8 cellular contexts compared by ENCODE assay signal in the genomic region with DNA sequence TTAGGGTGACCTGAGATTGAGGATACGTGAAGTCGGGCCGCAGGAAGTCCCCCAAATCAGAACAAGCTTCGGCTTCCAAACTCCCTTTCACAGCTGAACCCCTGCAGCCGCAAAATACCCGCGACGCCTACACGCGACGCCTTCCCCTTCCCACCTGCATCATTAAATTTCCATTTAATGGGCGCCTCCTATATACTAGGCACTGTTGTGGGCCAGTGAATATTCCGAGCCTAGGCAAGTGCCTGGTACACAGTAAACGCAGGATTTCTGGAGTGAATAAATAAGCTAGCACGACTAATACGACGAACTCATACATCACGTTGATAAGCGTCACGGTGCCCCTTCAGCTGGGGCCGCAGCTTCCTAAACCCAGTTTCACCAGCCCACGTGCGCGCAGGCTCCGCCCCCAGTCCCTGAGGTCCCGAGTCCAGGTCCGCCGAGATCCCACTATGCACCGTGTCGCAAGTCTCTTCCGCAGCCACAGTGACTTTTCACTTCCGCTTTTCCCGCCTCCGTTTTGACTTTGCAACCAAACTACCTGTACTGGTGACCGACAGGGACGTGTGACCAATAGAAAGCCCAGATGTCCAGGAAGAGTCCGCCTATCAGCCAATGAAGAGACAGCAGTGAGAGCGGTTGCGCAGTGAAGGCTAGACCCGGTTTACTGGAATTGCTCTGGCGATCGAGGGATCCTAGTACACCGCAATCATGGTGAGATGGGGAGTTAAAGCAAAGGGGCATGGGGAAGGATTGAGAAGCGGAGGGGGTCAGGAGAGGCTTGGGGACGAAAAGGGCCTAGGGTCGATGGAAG. TPM values are rescaled to one million over a fixed set of nuclear protein-coding genes. Genes with fewer than 3 reads are reported as not detected.
A peak's percentile ranks its signal among the peaks of the same experiment; 100 is the strongest.
DNase-seq lines count a peak whose midpoint lies in the region; ATAC-seq, FAIRE-seq and TF ChIP-seq lines count a peak whose summit lies in the region.

A gene (plus strand): TSS at position 623 of the 811 bp plus-strand sequence. CDS start 86 bp downstream, at position 709.

- peak within 1 kb of the TSS; percentile 97 for H3K4me3 Mint-ChIP-seq in WTC11

- H3K79me2 ChIP-seq in smooth muscle cell (ENCODE audit: low read depth), result peaks cover 28% of the 10 kb centered on the region

- peak; percentile 90 for ATAC-seq in GM19023 (IDR thresholded peaks at IDR 0.05; ENCODE audit: unreplicated experiment)
- ATAC-seq in HG03196 (IDR thresholded peaks at IDR 0.05; ENCODE audit: unreplicated experiment), result peak; percentile 69
- ATAC-seq in WTC11, result peak; percentile 76

- H3K4me1 Mint-ChIP-seq in WTC11, result peaks cover 16% of the 10 kb centered on the region

- H3K27me3 ChIP-seq in bronchial epithelial cell (ENCODE audit: control insufficient read depth, insufficient read depth, low read length) (no peaks in the 10 kb centered on the region), smooth muscle cell (ENCODE audit: low read depth) (peaks cover 6% of the 10 kb centered on the region)

- H3K27ac Mint-ChIP-seq in WTC11, result peak within 1 kb of the TSS; percentile 96

- H4K20me1 ChIP-seq in smooth muscle cell (ENCODE audit: low read depth), result peaks cover under 1% of the 10 kb centered on the region

- POLR2A ChIA-PET in WTC11 (lab: Charles Lee), result interaction anchor here (0.5 to 1.0 kb wide), 4 partner anchors 101 to 344 kb away, joined by 3 read pairs; a partner anchor contains a TSS

- peaks cover 20% of the 10 kb centered on the region for H3K4me1 ChIP-seq in smooth muscle cell (ENCODE audit: low read depth)

- WGBS in smooth muscle cell (ENCODE audit: low lambda C conversion rate), result under 1% methylated on average over 46 of the region's 46 CpGs

- H3K9ac ChIP-seq in smooth muscle cell (ENCODE audit: low read depth), result peak within 1 kb of the TSS; percentile 70

- no peaks in the 10 kb centered on the region for H3K9me3 ChIP-seq in smooth muscle cell (replicated peaks; ENCODE audit: low read depth)

- H3K27ac ChIP-seq in smooth muscle cell (ENCODE audit: low read depth), result peak within 1 kb of the TSS; percentile 38

- DNase-seq in AG08396 (ENCODE audit: low spot score) (peak; percentile 95), NCI-H226 (peak; percentile 99), WTC11 (ENCODE audit: low spot score) (peak; percentile 93), bronchial epithelial cell (ENCODE audit: low read depth) (peak; percentile 99), iPS-NIHi7 (ENCODE audit: extremely low spot score) (peak; percentile 98), smooth muscle cell (lab: John Stamatoyannopoulos, UW; ENCODE audit: unreplicated experiment) (peak; percentile 75)

- CTCF ChIA-PET in WTC11 (lab: Charles Lee), result interaction anchor here (0.9 to 4.4 kb wide), 7 partner anchors 10 to 422 kb away, joined by 3 to 45 read pairs (median 4); no protein-coding TSS in a partner anchor

- H2AFZ ChIP-seq in smooth muscle cell (ENCODE audit: low read depth), result peak within 1 kb of the TSS; percentile 68

- H3K9me3 Mint-ChIP-seq in WTC11, result no peaks in the 10 kb centered on the region

- peak within 1 kb of the TSS; percentile 98 for H3K4me2 ChIP-seq in smooth muscle cell

- H3K36me3 ChIP-seq in bronchial epithelial cell (ENCODE audit: control insufficient read depth, insufficient read depth, low read length) (peaks cover 10% of the 10 kb centered on the region), smooth muscle cell (ENCODE audit: low read depth) (no peaks in the 10 kb centered on the region)

- peak within 1 kb of the TSS; percentile 75 for H3K4me3 ChIP-seq in bronchial epithelial cell (ENCODE audit: low read depth, low read length)
- peak within 1 kb of the TSS; percentile 72 for H3K4me3 ChIP-seq in smooth muscle cell

- no peak for TF ChIP-seq CTCF in WTC11 (IDR thresholded peaks at IDR 0.05)
- no peak for TF ChIP-seq CTCF in bronchial epithelial cell (IDR thresholded peaks at IDR 0.05; ENCODE audit: insufficient read depth, low read length, severe bottlenecking)
- TF ChIP-seq CTCF in smooth muscle cell (IDR thresholded peaks at IDR 0.05; ENCODE audit: borderline replicate concordance, insufficient read depth, poor library complexity, severe bottlenecking), result no peak

- peaks cover 2% of the 10 kb centered on the region for H3K27me3 Mint-ChIP-seq in WTC11 (ENCODE audit: low read depth)

- H3K36me3 Mint-ChIP-seq in WTC11, result peaks cover 23% of the 10 kb centered on the region

- no peak for FAIRE-seq in bronchial epithelial cell (lab: Jason Lieb, UNC)

- peaks cover 11% of the 10 kb centered on the region for H3F3A ChIP-seq in smooth muscle cell (ENCODE audit: low read depth)

TF ChIP-seq in WTC11, 78 proteins besides CTCF, POLR2A, EP300 and RAD21 (continues in another document):
- TF ChIP-seq, protein P1, sequence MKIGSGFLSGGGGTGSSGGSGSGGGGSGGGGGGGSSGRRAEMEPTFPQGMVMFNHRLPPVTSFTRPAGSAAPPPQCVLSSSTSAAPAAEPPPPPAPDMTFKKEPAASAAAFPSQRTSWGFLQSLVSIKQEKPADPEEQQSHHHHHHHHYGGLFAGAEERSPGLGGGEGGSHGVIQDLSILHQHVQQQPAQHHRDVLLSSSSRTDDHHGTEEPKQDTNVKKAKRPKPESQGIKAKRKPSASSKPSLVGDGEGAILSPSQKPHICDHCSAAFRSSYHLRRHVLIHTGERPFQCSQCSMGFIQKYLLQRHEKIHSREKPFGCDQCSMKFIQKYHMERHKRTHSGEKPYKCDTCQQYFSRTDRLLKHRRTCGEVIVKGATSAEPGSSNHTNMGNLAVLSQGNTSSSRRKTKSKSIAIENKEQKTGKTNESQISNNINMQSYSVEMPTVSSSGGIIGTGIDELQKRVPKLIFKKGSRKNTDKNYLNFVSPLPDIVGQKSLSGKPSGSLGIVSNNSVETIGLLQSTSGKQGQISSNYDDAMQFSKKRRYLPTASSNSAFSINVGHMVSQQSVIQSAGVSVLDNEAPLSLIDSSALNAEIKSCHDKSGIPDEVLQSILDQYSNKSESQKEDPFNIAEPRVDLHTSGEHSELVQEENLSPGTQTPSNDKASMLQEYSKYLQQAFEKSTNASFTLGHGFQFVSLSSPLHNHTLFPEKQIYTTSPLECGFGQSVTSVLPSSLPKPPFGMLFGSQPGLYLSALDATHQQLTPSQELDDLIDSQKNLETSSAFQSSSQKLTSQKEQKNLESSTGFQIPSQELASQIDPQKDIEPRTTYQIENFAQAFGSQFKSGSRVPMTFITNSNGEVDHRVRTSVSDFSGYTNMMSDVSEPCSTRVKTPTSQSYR (CRISPR knock-in tag; IDR thresholded peaks at IDR 0.05), result no peak
- TF ChIP-seq, protein P2, sequence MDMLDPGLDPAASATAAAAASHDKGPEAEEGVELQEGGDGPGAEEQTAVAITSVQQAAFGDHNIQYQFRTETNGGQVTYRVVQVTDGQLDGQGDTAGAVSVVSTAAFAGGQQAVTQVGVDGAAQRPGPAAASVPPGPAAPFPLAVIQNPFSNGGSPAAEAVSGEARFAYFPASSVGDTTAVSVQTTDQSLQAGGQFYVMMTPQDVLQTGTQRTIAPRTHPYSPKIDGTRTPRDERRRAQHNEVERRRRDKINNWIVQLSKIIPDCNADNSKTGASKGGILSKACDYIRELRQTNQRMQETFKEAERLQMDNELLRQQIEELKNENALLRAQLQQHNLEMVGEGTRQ (CRISPR knock-in tag; IDR thresholded peaks at IDR 0.05), result peak; percentile 86
- TF ChIP-seq IRF2 (CRISPR knock-in tag; IDR thresholded peaks at IDR 0.05; ENCODE audit: borderline replicate concordance, low read depth), result no peak
- no peak for TF ChIP-seq MXD4 (CRISPR knock-in tag; IDR thresholded peaks at IDR 0.05; ENCODE audit: borderline replicate concordance)
- no peak for TF ChIP-seq TP53 (CRISPR knock-in tag; IDR thresholded peaks at IDR 0.05)
- TF ChIP-seq, protein P3, sequence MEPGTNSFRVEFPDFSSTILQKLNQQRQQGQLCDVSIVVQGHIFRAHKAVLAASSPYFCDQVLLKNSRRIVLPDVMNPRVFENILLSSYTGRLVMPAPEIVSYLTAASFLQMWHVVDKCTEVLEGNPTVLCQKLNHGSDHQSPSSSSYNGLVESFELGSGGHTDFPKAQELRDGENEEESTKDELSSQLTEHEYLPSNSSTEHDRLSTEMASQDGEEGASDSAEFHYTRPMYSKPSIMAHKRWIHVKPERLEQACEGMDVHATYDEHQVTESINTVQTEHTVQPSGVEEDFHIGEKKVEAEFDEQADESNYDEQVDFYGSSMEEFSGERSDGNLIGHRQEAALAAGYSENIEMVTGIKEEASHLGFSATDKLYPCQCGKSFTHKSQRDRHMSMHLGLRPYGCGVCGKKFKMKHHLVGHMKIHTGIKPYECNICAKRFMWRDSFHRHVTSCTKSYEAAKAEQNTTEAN (CRISPR knock-in tag; IDR thresholded peaks at IDR 0.05), result 0 out of 2 replicates have a peak, but pooled peaks have one; percentile 32
- peak; percentile 80 for TF ChIP-seq CREM (CRISPR knock-in tag; IDR thresholded peaks at IDR 0.05)
- TF ChIP-seq, protein P4, sequence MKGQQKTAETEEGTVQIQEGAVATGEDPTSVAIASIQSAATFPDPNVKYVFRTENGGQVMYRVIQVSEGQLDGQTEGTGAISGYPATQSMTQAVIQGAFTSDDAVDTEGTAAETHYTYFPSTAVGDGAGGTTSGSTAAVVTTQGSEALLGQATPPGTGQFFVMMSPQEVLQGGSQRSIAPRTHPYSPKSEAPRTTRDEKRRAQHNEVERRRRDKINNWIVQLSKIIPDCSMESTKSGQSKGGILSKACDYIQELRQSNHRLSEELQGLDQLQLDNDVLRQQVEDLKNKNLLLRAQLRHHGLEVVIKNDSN (CRISPR knock-in tag; IDR thresholded peaks at IDR 0.05), result peak; percentile 88
- TF ChIP-seq NR2C2 (CRISPR knock-in tag; IDR thresholded peaks at IDR 0.05), result no peak
- no peak for TF ChIP-seq GRHL2 (CRISPR knock-in tag; IDR thresholded peaks at IDR 0.05; ENCODE audit: insufficient replicate concordance, severe bottlenecking)
- TF ChIP-seq NFE2L1 (CRISPR knock-in tag; IDR thresholded peaks at IDR 0.05), result peak; percentile 81

RNA-seq across cellular contexts. Expression of the gene that starts here (rescaled TPM):
- 266 to 273 TPM (median 266 TPM) in 3 replicates for total RNA-seq in WTC11 (2021)
- 273 and 288 TPM in 2 replicates for total RNA-seq in bronchial epithelial cell
- 265 and 312 TPM in 2 replicates for total RNA-seq in smooth muscle cell
- 346 and 358 TPM in 2 replicates for polyA plus RNA-seq in smooth muscle cell

Comparison
In these comparisons a context has a peak if more than half of its experiments do, and no peak if none do; other contexts are left out.
1. Peak in every context shown above with its lines: DNase-seq, ATAC-seq, H3K4me3 ChIP-seq and H3K27ac ChIP-seq.